Comparison of ENCODE assay signal across 18 cellular contexts in the genomic region with DNA sequence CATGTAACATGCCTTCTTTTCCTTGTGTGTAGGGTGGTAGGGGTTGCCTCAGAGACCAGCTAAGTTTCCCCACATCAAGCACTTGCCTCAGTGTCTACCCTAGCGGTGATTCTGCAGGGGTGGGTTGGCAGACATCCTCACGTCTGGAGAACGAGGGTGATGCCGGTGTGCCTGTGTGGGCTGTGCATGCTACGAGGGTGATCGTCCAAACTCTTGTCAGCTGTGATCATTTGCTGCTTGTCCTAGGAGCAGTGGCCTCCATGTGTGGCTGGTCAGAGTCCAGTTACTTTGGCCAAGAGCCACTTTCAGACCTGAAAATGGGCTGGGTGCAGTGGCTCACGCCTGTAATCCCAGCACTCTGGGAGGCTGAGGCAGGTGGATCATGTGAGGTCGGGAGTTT. TPM values are rescaled to one million over a fixed set of nuclear protein-coding genes. Genes with fewer than 3 reads are reported as not detected.
DNase-seq lines count a peak whose midpoint lies in the region; ATAC-seq and TF ChIP-seq lines count a peak whose summit lies in the region.
"Had no signal": no experiment of that assay in that cellular context is flagged by ENCODE, and none has a peak within 500 bp of the region (broad histone marks: within the 10 kb centered on the region; RNA-seq: fewer than 3 reads in every experiment).

No MANE protein-coding gene starts in this region.

- H3K9me3 ChIP-seq in Loucy (ENCODE audit: insufficient read depth, low read depth, low read length), result no peaks in the 10 kb centered on the region
- no peaks in the 10 kb centered on the region for H3K9me3 ChIP-seq in neutrophil
- no peaks in the 10 kb centered on the region for H3K9me3 ChIP-seq in left lung
- H3K9me3 ChIP-seq in mammary epithelial cell (replicated peaks; ENCODE audit: insufficient read depth, low read length), result no peaks in the 10 kb centered on the region
- H3K9me3 ChIP-seq: BLaER1 treated with 17β-estradiol and CSF1 and Interleukin-3, amounts not matched to agents 10 nM and 100 nM had no signal

- H3K9ac ChIP-seq in Loucy (ENCODE audit: low read depth, low read length, poor library complexity, severe bottlenecking) (no peak overlapping the region), mammary epithelial cell (ENCODE audit: insufficient read depth, low read length) (no peak overlapping the region)
- H3K9ac ChIP-seq: BLaER1 treated with 17β-estradiol and CSF1 and Interleukin-3, amounts not matched to agents 10 nM and 100 nM; GM23248 had no signal

- no peak overlapping the region for H2AFZ ChIP-seq in Loucy (ENCODE audit: low read length)
- H2AFZ ChIP-seq in mammary epithelial cell (ENCODE audit: low read depth, low read length), result no peak overlapping the region
- H2AFZ ChIP-seq: GM23248 had no signal

- no peaks in the 10 kb centered on the region for H3F3A ChIP-seq in Loucy (ENCODE audit: low read depth)

- DNase-seq in activated CD8-positive, alpha-beta memory T cell treated with anti-CD3 and anti-CD28 coated beads, Interleukin-2, amount 10 ng/mL, durations not matched to agents 7 days and 5 days, result no peak
- DNase-seq in activated CD8-positive, alpha-beta memory T cell treated with anti-CD3 and anti-CD28 coated beads, Interleukin-2, amount 50 U/mL, for 48 hours, result no peak
- no peak for DNase-seq in central memory CD8-positive, alpha-beta T cell (ENCODE audit: low spot score in 2 of 2)
- no peak for DNase-seq in left lung
- DNase-seq in DMS153 (lab: John Stamatoyannopoulos, UW), result no peak
- DNase-seq in mammary epithelial cell, result no peak
- DNase-seq: CD8-positive, alpha-beta memory T cell; DND-41; GDM1; GM23248; HCEC 1CT; MV-4-11; NCI-H1417; NCI-H1930; NCI-H526 treated with DMSO at 0.1 percent for 48 hours had no signal

- H3K9me2 ChIP-seq in Loucy (replicated peaks; ENCODE audit: low read depth, low read length), result no peaks in the 10 kb centered on the region

- dilution Hi-C loops in mammary epithelial cell (cut with HindIII; ENCODE audit: low sequenced_read_pairs), result no loop called here

- WGBS in mammary epithelial cell (ENCODE audit: low coverage, missing lambda C conversion rate), result 90% methylated on average over 8 of the region's 8 CpGs

- H3K4me1 Mint-ChIP-seq in activated CD8-positive, alpha-beta memory T cell treated with anti-CD3 and anti-CD28 coated beads, Interleukin-2, amount 10 ng/mL, durations not matched to agents 7 days and 5 days, result peaks cover 63% of the 10 kb centered on the region
- peaks cover 50% of the 10 kb centered on the region for H3K4me1 Mint-ChIP-seq in central memory CD8-positive, alpha-beta T cell

- H3K4me3 ChIP-seq in Loucy (ENCODE audit: low read length, poor library complexity, severe bottlenecking) (peak overlapping the region; percentile 33), neutrophil (ENCODE audit: low read depth in 1 of 2, low read length in 1 of 2) (no peak overlapping the region), left lung (no peak overlapping the region), mammary epithelial cell (replicated peaks in 1 of 3; ENCODE audit: insufficient read depth in 1 of 3, low read depth in 2 of 3, low read length in 3 of 3) (no peak overlapping the region)
- H3K4me3 ChIP-seq: BLaER1 treated with 17β-estradiol and CSF1 and Interleukin-3, amounts not matched to agents 10 nM and 100 nM; GM23248 had no signal

- TF ChIP-seq CTCF in Loucy (conservative IDR thresholded peaks at IDR 0.05; ENCODE audit: low read length) (no peak), neutrophil (IDR thresholded peaks at IDR 0.05) (no peak), left lung (IDR thresholded peaks at IDR 0.05) (no peak), mammary epithelial cell (conservative IDR thresholded peaks at IDR 0.05 in 1 of 2, IDR thresholded peaks at IDR 0.05 in 1 of 2; ENCODE audit: extremely low read depth in 1 of 2, insufficient read depth in 1 of 2, low read depth in 1 of 2, low read length in 2 of 2) (no peak)

- H3K27ac ChIP-seq in neutrophil, result peak overlapping the region; percentile 81
- no peak overlapping the region for H3K27ac ChIP-seq in left lung
- no peak overlapping the region for H3K27ac ChIP-seq in mammary epithelial cell (ENCODE audit: insufficient read depth, low read depth, low read length)
- H3K27ac ChIP-seq: BLaER1 treated with 17β-estradiol and CSF1 and Interleukin-3, amounts not matched to agents 10 nM and 100 nM; GM23248 had no signal

- H3K4me1 ChIP-seq in Loucy (ENCODE audit: insufficient read depth, low read length, poor library complexity, severe bottlenecking) (peaks cover 43% of the 10 kb centered on the region), neutrophil (ENCODE audit: control insufficient read depth in 1 of 2, insufficient read depth in 1 of 2, low read depth in 1 of 2, low read length in 1 of 2) (peaks cover 48 to 50% of the 10 kb centered on the region in 2 experiments), left lung (peaks cover 11 to 28% of the 10 kb centered on the region in 2 donors), mammary epithelial cell (ENCODE audit: insufficient read depth, low read length) (peaks cover 14% of the 10 kb centered on the region)

- H3K27me3 Mint-ChIP-seq in activated CD8-positive, alpha-beta memory T cell treated with anti-CD3 and anti-CD28 coated beads, Interleukin-2, amount 10 ng/mL, durations not matched to agents 7 days and 5 days, result no peaks in the 10 kb centered on the region
- no peaks in the 10 kb centered on the region for H3K27me3 Mint-ChIP-seq in central memory CD8-positive, alpha-beta T cell
- H3K27me3 Mint-ChIP-seq: CD8-positive, alpha-beta memory T cell had no signal

- H3K36me3 ChIP-seq in Loucy (ENCODE audit: insufficient read depth, low read length) (peaks cover 49% of the 10 kb centered on the region; the same call in 1 of the 2 replicates), neutrophil (peaks cover 29% of the 10 kb centered on the region), left lung (peaks cover 0 to 81% of the 10 kb centered on the region in 2 donors), mammary epithelial cell (ENCODE audit: insufficient read depth, low read length) (peaks cover 35% of the 10 kb centered on the region)

- CTCF ChIA-PET in activated CD8-positive, alpha-beta memory T cell treated with anti-CD3 and anti-CD28 coated beads, Interleukin-2, amount 10 ng/mL, durations not matched to agents 7 days and 5 days (lab: Charles Lee), result no interaction called here
- CTCF ChIA-PET in mammary epithelial cell (lab: Charles Lee; ENCODE audit: low non-redundant PET), result no interaction called here

- no peak overlapping the region for H3K4me3 Mint-ChIP-seq in activated CD8-positive, alpha-beta memory T cell treated with anti-CD3 and anti-CD28 coated beads, Interleukin-2, amount 10 ng/mL, durations not matched to agents 7 days and 5 days
- H3K4me3 Mint-ChIP-seq in central memory CD8-positive, alpha-beta T cell, result no peak overlapping the region

- in situ Hi-C loops in mammary epithelial cell (cut with MboI; ENCODE audit: low sequenced_read_pairs in 2 of 2), result no loop called here

- no peaks in the 10 kb centered on the region for H3K9me3 Mint-ChIP-seq in activated CD8-positive, alpha-beta memory T cell treated with anti-CD3 and anti-CD28 coated beads, Interleukin-2, amount 10 ng/mL, durations not matched to agents 7 days and 5 days (ENCODE audit: low read depth)
- no peaks in the 10 kb centered on the region for H3K9me3 Mint-ChIP-seq in central memory CD8-positive, alpha-beta T cell
- H3K9me3 Mint-ChIP-seq: CD8-positive, alpha-beta memory T cell had no signal

- intact Hi-C loops in left lung (cut with DNase I), result no loop called here
- intact Hi-C loops in mammary epithelial cell (cut with micrococcal nuclease), result no loop called here

- H3K4me2 ChIP-seq in Loucy (ENCODE audit: low read depth, low read length, poor library complexity, severe bottlenecking), result peak overlapping the region; percentile 46
- no peak overlapping the region for H3K4me2 ChIP-seq in mammary epithelial cell (ENCODE audit: insufficient read depth, low read depth, low read length)

- H3K79me2 ChIP-seq in Loucy (ENCODE audit: insufficient read depth, low read length) (peaks cover 86% of the 10 kb centered on the region), mammary epithelial cell (ENCODE audit: insufficient read depth, low read length) (peaks cover 82% of the 10 kb centered on the region)

- H3K36me3 Mint-ChIP-seq in activated CD8-positive, alpha-beta memory T cell treated with anti-CD3 and anti-CD28 coated beads, Interleukin-2, amount 10 ng/mL, durations not matched to agents 7 days and 5 days, result peaks cover 64% of the 10 kb centered on the region
- H3K36me3 Mint-ChIP-seq in central memory CD8-positive, alpha-beta T cell (ENCODE audit: insufficient read depth), result peaks cover 59% of the 10 kb centered on the region

- peaks cover 56% of the 10 kb centered on the region for H4K20me1 ChIP-seq in Loucy (ENCODE audit: insufficient read depth, low read length, poor library complexity, severe bottlenecking)
- H4K20me1 ChIP-seq in mammary epithelial cell (ENCODE audit: insufficient read depth, low read length), result no peaks in the 10 kb centered on the region

- H3K27ac Mint-ChIP-seq in activated CD8-positive, alpha-beta memory T cell treated with anti-CD3 and anti-CD28 coated beads, Interleukin-2, amount 10 ng/mL, durations not matched to agents 7 days and 5 days, result peak overlapping the region; percentile 43
- peak overlapping the region; percentile 67 for H3K27ac Mint-ChIP-seq in central memory CD8-positive, alpha-beta T cell (ENCODE audit: low read depth)

- BruUV-seq in mammary epithelial cell (replicated peaks; lab: Mats Ljungman, UMichigan), result no TSS peak

- ATAC-seq in activated CD8-positive, alpha-beta memory T cell treated with anti-CD3 and anti-CD28 coated beads, Interleukin-2, amount 10 ng/mL, durations not matched to agents 7 days and 5 days, result no peak
- no peak for ATAC-seq in central memory CD8-positive, alpha-beta T cell (replicated peaks; ENCODE audit: extremely low read depth, poor library complexity, severe bottlenecking)
- no peak for ATAC-seq in left lung

- H3K27me3 ChIP-seq in Loucy (ENCODE audit: insufficient read depth, low read length, poor library complexity, severe bottlenecking) (no peaks in the 10 kb centered on the region), neutrophil (no peaks in the 10 kb centered on the region), left lung (no peaks in the 10 kb centered on the region), mammary epithelial cell (ENCODE audit: insufficient read depth, low read length) (no peaks in the 10 kb centered on the region)
- H3K27me3 ChIP-seq: BLaER1 treated with 17β-estradiol and CSF1 and Interleukin-3, amounts not matched to agents 10 nM and 100 nM had no signal

RNA-seq across cellular contexts. Expression of a gene that starts 5.1 kb away (rescaled TPM):
- 100 to 1,000 TPM; 501 to 600 TPM for total RNA-seq in activated CD8-positive, alpha-beta memory T cell treated with anti-CD3 and anti-CD28 coated beads, Interleukin-2, amount 10 ng/mL, durations not matched to agents 7 days and 5 days
- total RNA-seq in left lung, result 100 to 1,000 TPM; 189 to 248 TPM
- 100 to 1,000 TPM; 131 to 411 TPM for total RNA-seq in mammary epithelial cell
- polyA plus RNA-seq in mammary epithelial cell, result 344 TPM
- 965 TPM for polyA minus RNA-seq in mammary epithelial cell

RNA-seq across cellular contexts. Expression of a gene that starts 34.1 kb away (rescaled TPM):
- total RNA-seq in activated CD8-positive, alpha-beta memory T cell treated with anti-CD3 and anti-CD28 coated beads, Interleukin-2, amount 10 ng/mL, durations not matched to agents 7 days and 5 days, result 10 to 100 TPM; 11.2 to 19.6 TPM
- 10 to 100 TPM in 1 of 2 donors, 1 to 10 TPM in 1; 5.0 to 11.4 TPM for total RNA-seq in left lung
- total RNA-seq in mammary epithelial cell, result 10 to 100 TPM in 1 of 2 donors, 1 to 10 TPM in 1; 5.2 to 17.2 TPM
- polyA plus RNA-seq in mammary epithelial cell, result 20.1 TPM
- polyA minus RNA-seq in mammary epithelial cell, result 21.2 TPM

RNA-seq across cellular contexts. Expression of a gene that starts 58.1 kb away (rescaled TPM):
- total RNA-seq in activated CD8-positive, alpha-beta memory T cell treated with anti-CD3 and anti-CD28 coated beads, Interleukin-2, amount 10 ng/mL, durations not matched to agents 7 days and 5 days, result 100 to 1,000 TPM; 123 to 139 TPM
- 10 to 100 TPM; 61.1 to 69.1 TPM for total RNA-seq in left lung
- 10 to 100 TPM; 88.7 to 92.5 TPM for total RNA-seq in mammary epithelial cell
- 83.9 TPM for polyA plus RNA-seq in mammary epithelial cell
- 378 TPM for polyA minus RNA-seq in mammary epithelial cell
